In the genomic region with DNA sequence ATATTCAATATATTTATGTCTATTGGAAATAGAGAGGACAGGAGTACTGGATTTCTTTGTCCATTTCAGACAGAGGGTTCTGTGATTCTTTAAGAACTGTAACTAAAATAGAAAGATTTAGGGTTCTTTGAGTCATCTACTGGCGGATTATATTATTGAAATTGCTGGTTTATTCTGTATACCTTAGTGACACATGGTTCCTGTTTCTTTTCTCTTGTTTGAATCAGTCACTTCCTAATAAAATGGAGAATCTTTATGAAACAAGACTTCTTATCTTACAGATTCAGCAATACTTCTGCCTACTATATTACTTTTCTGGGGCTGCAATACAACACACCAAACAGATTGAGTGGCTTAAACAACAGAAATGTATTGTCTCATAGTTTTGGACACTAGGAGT, we compare ENCODE assay signal across 1 cellular context.
TF ChIP-seq lines count a peak whose summit lies in the region.

No MANE protein-coding gene starts in this region.

TF ChIP-seq in GM12878, 131 proteins besides CTCF, POLR2A, EP300 and RAD21:
- TF ChIP-seq, protein P1, sequence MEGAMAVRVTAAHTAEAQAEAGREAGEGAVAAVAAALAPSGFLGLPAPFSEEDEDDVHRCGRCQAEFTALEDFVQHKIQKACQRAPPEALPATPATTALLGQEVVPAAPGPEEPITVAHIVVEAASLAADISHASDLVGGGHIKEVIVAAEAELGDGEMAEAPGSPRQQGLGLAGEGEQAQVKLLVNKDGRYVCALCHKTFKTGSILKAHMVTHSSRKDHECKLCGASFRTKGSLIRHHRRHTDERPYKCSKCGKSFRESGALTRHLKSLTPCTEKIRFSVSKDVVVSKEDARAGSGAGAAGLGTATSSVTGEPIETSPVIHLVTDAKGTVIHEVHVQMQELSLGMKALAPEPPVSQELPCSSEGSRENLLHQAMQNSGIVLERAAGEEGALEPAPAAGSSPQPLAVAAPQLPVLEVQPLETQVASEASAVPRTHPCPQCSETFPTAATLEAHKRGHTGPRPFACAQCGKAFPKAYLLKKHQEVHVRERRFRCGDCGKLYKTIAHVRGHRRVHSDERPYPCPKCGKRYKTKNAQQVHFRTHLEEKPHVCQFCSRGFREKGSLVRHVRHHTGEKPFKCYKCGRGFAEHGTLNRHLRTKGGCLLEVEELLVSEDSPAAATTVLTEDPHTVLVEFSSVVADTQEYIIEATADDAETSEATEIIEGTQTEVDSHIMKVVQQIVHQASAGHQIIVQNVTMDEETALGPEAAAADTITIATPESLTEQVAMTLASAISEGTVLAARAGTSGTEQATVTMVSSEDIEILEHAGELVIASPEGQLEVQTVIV (IDR thresholded peaks at IDR 0.05; ENCODE audit: borderline replicate concordance, partially characterized antibody) = no peak
- TF ChIP-seq STAT1 (conservative IDR thresholded peaks at IDR 0.05) (no peak), KDM1A (IDR thresholded peaks at IDR 0.05; ENCODE audit: borderline replicate concordance) (no peak), FOXK2 (IDR thresholded peaks at IDR 0.05) (no peak), TARDBP (IDR thresholded peaks at IDR 0.05; ENCODE audit: borderline replicate concordance) (no peak), SIX5 (IDR thresholded peaks at IDR 0.05; ENCODE audit: low read depth, low read length, severe bottlenecking) (no peak), POLR2AphosphoS5 (IDR thresholded peaks at IDR 0.05; ENCODE audit: low read length) (no peak), LARP7 (IDR thresholded peaks at IDR 0.05) (no peak), ATF2 (IDR thresholded peaks at IDR 0.05; ENCODE audit: low read length) (no peak), BMI1 (IDR thresholded peaks at IDR 0.05; ENCODE audit: borderline replicate concordance) (no peak), IRF3 (IDR thresholded peaks at IDR 0.05) (no peak), BACH1 (IDR thresholded peaks at IDR 0.05; ENCODE audit: borderline replicate concordance) (no peak), RELB (IDR thresholded peaks at IDR 0.05; ENCODE audit: low read depth) (no peak), ZNF217 (IDR thresholded peaks at IDR 0.05) (no peak), ASH2L (IDR thresholded peaks at IDR 0.05; ENCODE audit: borderline replicate concordance, low read depth) (no peak)
